In the genomic region with DNA sequence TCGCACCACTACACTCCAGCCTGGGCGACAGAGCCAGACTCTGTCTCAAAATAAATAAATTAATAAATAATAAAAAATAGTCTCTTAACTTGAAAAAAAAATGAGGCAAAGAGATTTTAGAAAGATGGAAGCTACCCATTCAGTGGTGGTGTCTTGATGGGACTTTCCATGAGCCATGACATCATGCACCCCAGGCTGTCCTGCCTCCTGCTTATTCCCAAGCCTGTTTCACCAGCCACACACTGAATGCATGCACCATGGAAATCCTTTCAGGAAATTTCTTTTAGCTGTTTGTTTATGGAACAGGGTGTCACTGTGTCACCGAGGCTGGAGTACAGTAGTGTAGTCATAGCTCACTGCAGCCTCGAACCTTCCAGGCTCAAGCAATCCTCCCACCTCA, we compare ENCODE assay signal across 19 cellular contexts. TPM values are rescaled to one million over a fixed set of nuclear protein-coding genes. Genes with fewer than 3 reads are reported as not detected.
DNase-seq lines count a peak whose midpoint lies in the region; ATAC-seq and TF ChIP-seq lines count a peak whose summit lies in the region.
"Had no signal": no experiment of that assay in that cellular context is flagged by ENCODE, and none has a peak within 500 bp of the region (broad histone marks: within the 10 kb centered on the region; RNA-seq: fewer than 3 reads in every experiment).

No MANE protein-coding gene starts in this region.

- CTCF ChIA-PET in HEK293T (lab: Yijun Ruan, JAX) (no interaction called here), Panc1 (lab: Charles Lee) (no interaction called here)

- H3K27ac ChIP-seq in Panc1 (ENCODE audit: low read length): no peak overlapping the region
- no peak overlapping the region for H3K27ac ChIP-seq in neural progenitor cell
- H3K27ac ChIP-seq: A549, BLaER1, GM23248, KMS-11 had no signal

- H3K79me2 ChIP-seq in neural progenitor cell (ENCODE audit: low read depth): no peaks in the 10 kb centered on the region

- H3K27ac Mint-ChIP-seq in osteocyte (ENCODE audit: unreplicated experiment) (no peak overlapping the region), neural progenitor cell (no peak overlapping the region)
- H3K27ac Mint-ChIP-seq: CD14-positive monocyte; CD8-positive, alpha-beta T cell had no signal

- H3F3A ChIP-seq in neural progenitor cell (ENCODE audit: low read depth): no peaks in the 10 kb centered on the region

- no peak overlapping the region for H2AFZ ChIP-seq in neural progenitor cell (replicated peaks)
- H2AFZ ChIP-seq: GM23248 had no signal

- intact Hi-C loops in Panc1 (cut with micrococcal nuclease; ENCODE audit: unreplicated experiment): no loop called here

- H3K4me1 ChIP-seq in Panc1 (ENCODE audit: control insufficient read depth, insufficient read depth, low read length) (no peaks in the 10 kb centered on the region), neural progenitor cell (no peaks in the 10 kb centered on the region)
- H3K4me1 ChIP-seq: A549, HAP-1 had no signal

- no peak overlapping the region for H3K4me2 ChIP-seq in neural progenitor cell
- H3K4me2 ChIP-seq: A549, BLaER1, KMS-11 had no signal

- no peak overlapping the region for H3K4me3 Mint-ChIP-seq in osteocyte (ENCODE audit: unreplicated experiment)
- no peak overlapping the region for H3K4me3 Mint-ChIP-seq in neural progenitor cell
- H3K4me3 Mint-ChIP-seq: CD14-positive monocyte; CD8-positive, alpha-beta T cell had no signal

- H3K9me3 Mint-ChIP-seq in osteocyte (ENCODE audit: unreplicated experiment) (peaks cover 4% of the 10 kb centered on the region), neural progenitor cell (peaks cover 2% of the 10 kb centered on the region)

- H3K4me1 Mint-ChIP-seq in osteocyte (ENCODE audit: unreplicated experiment) (no peaks in the 10 kb centered on the region), neural progenitor cell (no peaks in the 10 kb centered on the region)
- H3K4me1 Mint-ChIP-seq: CD14-positive monocyte had no signal

- no peak overlapping the region for H3K4me3 ChIP-seq in Panc1 (ENCODE audit: low read depth in 2 of 2, low read length in 2 of 2)
- no peak overlapping the region for H3K4me3 ChIP-seq in neural progenitor cell
- H3K4me3 ChIP-seq: A549, BLaER1, GM12878, GM23248, HAP-1 had no signal

- ATAC-seq in Panc1 (peak; percentile 46; the same call in 1 of the 2 replicates), HG03135 (IDR thresholded peaks at IDR 0.05; ENCODE audit: unreplicated experiment) (no peak)
- ATAC-seq: A549; CD8-positive, alpha-beta T cell; GM12878 had no signal

- in situ Hi-C loops in Panc1 (cut with HindIII; ENCODE audit: low pct_unique_long_range_greater_than_20kb, low sequenced_read_pairs): no loop called here
- in situ Hi-C loops in ACHN (cut with HindIII; ENCODE audit: low pct_ligation_motif_present, low pct_unique_long_range_greater_than_20kb, low sequenced_read_pairs): no loop called here

- H3K9me3 ChIP-seq in Panc1 (ENCODE audit: control insufficient read depth, insufficient read depth, low read depth, low read length) (peaks cover 3% of the 10 kb centered on the region; the same call in 1 of the 2 replicates), neural progenitor cell (ENCODE audit: low read depth) (no peaks in the 10 kb centered on the region)

- H3K27me3 ChIP-seq in Panc1 (ENCODE audit: control insufficient read depth, insufficient read depth, low read length) (no peaks in the 10 kb centered on the region), neural progenitor cell (peaks cover 77% of the 10 kb centered on the region)

- DNase-seq in HEK293T (ENCODE audit: extremely low spot score): peak; percentile 3
- DNase-seq in Panc1 (ENCODE audit: low read depth, low spot score): no peak
- peak; percentile 49 for DNase-seq in kidney tubule cell (ENCODE audit: low spot score)
- DNase-seq in osteocyte (ENCODE audit: extremely low spot score, unreplicated experiment): peak; percentile 56
- no peak for DNase-seq in stimulated activated CD4-positive, alpha-beta T cell treated with anti-CD3 and anti-CD28 coated beads, Interleukin-4, amount 100 ng/mL, for 1 hour
- DNase-seq in ACHN: no peak
- no peak for DNase-seq in neural progenitor cell (ENCODE audit: low spot score)
- DNase-seq: Calu3, DMS79 treated with DMSO at 0.1 percent for 48 hours, GM23248 had no signal

- H3K36me3 ChIP-seq in Panc1 (ENCODE audit: control insufficient read depth, insufficient read depth, low read length) (no peaks in the 10 kb centered on the region), neural progenitor cell (no peaks in the 10 kb centered on the region)
- H3K36me3 ChIP-seq: BLaER1, HAP-1 had no signal

- H3K27me3 Mint-ChIP-seq in osteocyte (ENCODE audit: unreplicated experiment): peaks cover 67% of the 10 kb centered on the region
- H3K27me3 Mint-ChIP-seq in neural progenitor cell (ENCODE audit: insufficient read depth, low read depth): peaks cover 21% of the 10 kb centered on the region

- H3K36me3 Mint-ChIP-seq in osteocyte (ENCODE audit: unreplicated experiment) (no peaks in the 10 kb centered on the region), neural progenitor cell (no peaks in the 10 kb centered on the region)
- H3K36me3 Mint-ChIP-seq: CD14-positive monocyte; CD8-positive, alpha-beta T cell had no signal

- H4K20me1 ChIP-seq in neural progenitor cell (ENCODE audit: low read depth): no peaks in the 10 kb centered on the region
- H4K20me1 ChIP-seq: BLaER1 had no signal

- TF ChIP-seq CTCF in Panc1 (IDR thresholded peaks at IDR 0.05) (no peak), osteocyte (IDR thresholded peaks at IDR 0.05) (no peak), neural progenitor cell (IDR thresholded peaks at IDR 0.05) (no peak)

- POLR2A ChIA-PET in HEK293T (lab: Yijun Ruan, JAX): no interaction called here
- POLR2A ChIA-PET in Panc1 (lab: Charles Lee): no interaction called here

- no peak overlapping the region for H3K9ac ChIP-seq in neural progenitor cell
- H3K9ac ChIP-seq: BLaER1, GM23248, KMS-11 had no signal

- no TSS peak for BruUV-seq in Panc1 (replicated peaks; lab: Mats Ljungman, UMichigan)

TF ChIP-seq in HEK293T, 16 proteins besides CTCF, POLR2A, EP300 and RAD21:
- TF ChIP-seq ELF4 (IDR thresholded peaks at IDR 0.05): no peak
- no peak for TF ChIP-seq HDGF (IDR thresholded peaks at IDR 0.05; ENCODE audit: borderline replicate concordance)
- TF ChIP-seq ZNF384 (IDR thresholded peaks at IDR 0.05): no peak
- no peak for TF ChIP-seq SUZ12 (IDR thresholded peaks at IDR 0.05)
- TF ChIP-seq L3MBTL2 (conservative IDR thresholded peaks at IDR 0.05): no peak
- no peak for TF ChIP-seq BHLHE40 (IDR thresholded peaks at IDR 0.05; ENCODE audit: borderline replicate concordance)
- TF ChIP-seq, protein P1, sequence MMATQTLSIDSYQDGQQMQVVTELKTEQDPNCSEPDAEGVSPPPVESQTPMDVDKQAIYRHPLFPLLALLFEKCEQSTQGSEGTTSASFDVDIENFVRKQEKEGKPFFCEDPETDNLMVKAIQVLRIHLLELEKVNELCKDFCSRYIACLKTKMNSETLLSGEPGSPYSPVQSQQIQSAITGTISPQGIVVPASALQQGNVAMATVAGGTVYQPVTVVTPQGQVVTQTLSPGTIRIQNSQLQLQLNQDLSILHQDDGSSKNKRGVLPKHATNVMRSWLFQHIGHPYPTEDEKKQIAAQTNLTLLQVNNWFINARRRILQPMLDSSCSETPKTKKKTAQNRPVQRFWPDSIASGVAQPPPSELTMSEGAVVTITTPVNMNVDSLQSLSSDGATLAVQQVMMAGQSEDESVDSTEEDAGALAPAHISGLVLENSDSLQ (IDR thresholded peaks at IDR 0.05): no peak
- TF ChIP-seq FOXK2 (IDR thresholded peaks at IDR 0.05): no peak
- no peak for TF ChIP-seq NFRKB (IDR thresholded peaks at IDR 0.05)
- no peak for TF ChIP-seq CTBP1 (IDR thresholded peaks at IDR 0.05; ENCODE audit: borderline replicate concordance)
- TF ChIP-seq LEF1 (IDR thresholded peaks at IDR 0.05; ENCODE audit: borderline replicate concordance): no peak
- TF ChIP-seq FOXA1 (IDR thresholded peaks at IDR 0.05): no peak
- TF ChIP-seq FOXM1 (IDR thresholded peaks at IDR 0.05; ENCODE audit: borderline replicate concordance): no peak
- TF ChIP-seq SP1 (IDR thresholded peaks at IDR 0.05): no peak
- TF ChIP-seq ARNT (IDR thresholded peaks at IDR 0.05): no peak

RNA-seq across cellular contexts. Expression of a gene that starts 8.9 kb away (rescaled TPM):
- total RNA-seq in Panc1 (2021; ENCODE audit: unreplicated experiment): 2.9 TPM
- polyA plus RNA-seq in Panc1 (2012; ENCODE audit: insufficient read length): 1.9 TPM
- total RNA-seq in osteocyte: not detected in 2 replicates
- 0.04 and 0.87 TPM in 2 replicates for total RNA-seq in neural progenitor cell (ENCODE audit: low replicate concordance)
- total RNA-seq: Calu3; CD8-positive, alpha-beta T cell; GM12878 had no signal
- polyA plus RNA-seq: AG04450, CD14-positive monocyte, GM12878 had no signal

RNA-seq across cellular contexts. Expression of a gene that starts 34.9 kb away (rescaled TPM):
- total RNA-seq in Panc1 (2021; ENCODE audit: unreplicated experiment) (11.2 TPM), osteocyte (not detected in 2 replicates), neural progenitor cell (ENCODE audit: low replicate concordance) (0.53 TPM in 1 of 2 replicates, not detected in the other)
- polyA plus RNA-seq in Panc1 (2012; ENCODE audit: insufficient read length): 10.6 TPM
- total RNA-seq: GM23248 had no signal

RNA-seq across cellular contexts. Expression of a gene that starts 52.0 kb away (rescaled TPM):
- total RNA-seq in Panc1 (2021; ENCODE audit: unreplicated experiment) (439 TPM), osteocyte (201 and 221 TPM in 2 replicates), neural progenitor cell (ENCODE audit: low replicate concordance) (7.7 and 11.9 TPM in 2 replicates)
- polyA plus RNA-seq in Panc1 (2012; ENCODE audit: insufficient read length): 291 TPM

Comparison
In these comparisons a context has a peak if more than half of its experiments do, and no peak if none do; other contexts are left out.
1. DNase-seq: peak in HEK293T (single experiment), kidney tubule cell (single experiment) and osteocyte (single experiment); none in Panc1 (single experiment), stimulated activated CD4-positive, alpha-beta T cell treated with anti-CD3 and anti-CD28 coated beads, Interleukin-4, amount 100 ng/mL, for 1 hour (single experiment), ACHN (single experiment) and neural progenitor cell (single experiment).
2. RNA of a gene that starts 52.0 kb away (total RNA-seq): 439 TPM in Panc1 (single experiment) and 201 to 221 TPM in osteocyte; 7.7 to 11.9 TPM in neural progenitor cell; every median in the first group is over 10 times any median in the second.